Comparison of ENCODE assay signal across 18 cellular contexts in genomic region chr3:13822042-13822441, GRCh38. TPM values are rescaled to one million over a fixed set of nuclear protein-coding genes. Genes with fewer than 3 reads are reported as not detected.
A peak's percentile ranks its signal among the peaks of the same experiment; 100 is the strongest.
DNase-seq lines count a peak whose midpoint lies in the region; ATAC-seq and TF ChIP-seq lines count a peak whose summit lies in the region.
"Had no signal": no experiment of that assay in that cellular context is flagged by ENCODE, and none has a peak within 500 bp of the region (broad histone marks: within the 10 kb centered on the region; RNA-seq: fewer than 3 reads in every experiment).

No MANE protein-coding gene starts in this region.

- H3K27ac ChIP-seq in foreskin keratinocyte: peak overlapping the region; percentile 19
- H3K27ac ChIP-seq: sigmoid colon had no signal

- H3K36me3 Mint-ChIP-seq in stimulated activated naive B cell treated with anti-CD40 and anti-IgM and Interleukin-4, amounts not matched to agents 10 μg/mL and 1 μg/mL and 100 μg/mL, for 72 hours: peaks cover 4 to 7% of the 10 kb centered on the region in 2 donors

- DNase-seq in activated CD4-positive, alpha-beta T cell treated with anti-CD3 and anti-CD28 coated beads for 48 hours: peak; percentile 39
- no peak for DNase-seq in activated CD4-positive, alpha-beta T cell treated with anti-CD3 and anti-CD28 coated beads for 4 hours
- peak; percentile 3 for DNase-seq in GM04503 (ENCODE audit: low read depth)
- peak; percentile 84 for DNase-seq in RPMI7951 (ENCODE audit: low read depth)
- peak; percentile 95 to 98 for DNase-seq in foreskin keratinocyte
- no peak for DNase-seq in stimulated activated naive B cell treated with anti-CD40 and anti-IgM and Interleukin-4, amounts not matched to agents 10 μg/mL and 1 μg/mL and 100 μg/mL, for 72 hours
- no peak for DNase-seq in germinal center (ENCODE audit: low spot score)
- DNase-seq: activated CD4-positive, CD25-positive, alpha-beta regulatory T cell; foreskin melanocyte; Kasumi-1; NCI-H1436; NCI-H2227 treated with DMSO at 0.1 percent for 48 hours; SHP77 treated with DMSO at 0.1 percent for 48 hours; sigmoid colon had no signal

- H3K27ac Mint-ChIP-seq in stimulated activated naive B cell treated with anti-CD40 and anti-IgM and Interleukin-4, amounts not matched to agents 10 μg/mL and 1 μg/mL and 100 μg/mL, for 72 hours: no peak overlapping the region

- H3K4me1 Mint-ChIP-seq in stimulated activated naive B cell treated with anti-CD40 and anti-IgM and Interleukin-4, amounts not matched to agents 10 μg/mL and 1 μg/mL and 100 μg/mL, for 72 hours: no peaks in the 10 kb centered on the region

- ATAC-seq in foreskin keratinocyte (peak; percentile 76), HG02852 (IDR thresholded peaks at IDR 0.05; ENCODE audit: unreplicated experiment) (no peak)
- no peak for ATAC-seq in stimulated activated naive B cell treated with anti-CD40 and anti-IgM and Interleukin-4, amounts not matched to agents 10 μg/mL and 1 μg/mL and 100 μg/mL, for 72 hours (replicated peaks)

- peaks cover 6 to 7% of the 10 kb centered on the region in 2 donors for H3K27me3 Mint-ChIP-seq in stimulated activated naive B cell treated with anti-CD40 and anti-IgM and Interleukin-4, amounts not matched to agents 10 μg/mL and 1 μg/mL and 100 μg/mL, for 72 hours

- peaks cover 34% of the 10 kb centered on the region for H3K4me1 ChIP-seq in foreskin keratinocyte
- H3K4me1 ChIP-seq: sigmoid colon had no signal

- H3K9me3 Mint-ChIP-seq in stimulated activated naive B cell treated with anti-CD40 and anti-IgM and Interleukin-4, amounts not matched to agents 10 μg/mL and 1 μg/mL and 100 μg/mL, for 72 hours: peaks cover 10 to 13% of the 10 kb centered on the region in 2 donors

- H3K4me3 Mint-ChIP-seq in stimulated activated naive B cell treated with anti-CD40 and anti-IgM and Interleukin-4, amounts not matched to agents 10 μg/mL and 1 μg/mL and 100 μg/mL, for 72 hours: no peak overlapping the region

- no peak for TF ChIP-seq CTCF in foreskin keratinocyte (conservative IDR thresholded peaks at IDR 0.05)

- no peaks in the 10 kb centered on the region for H3K27me3 ChIP-seq in foreskin keratinocyte
- H3K27me3 ChIP-seq: sigmoid colon had no signal

RNA-seq across cellular contexts. Expression of gene WNT7A, which starts 57.8 kb away (rescaled TPM):
- total RNA-seq in RPMI7951 (2014; rRNA removed; shearing (Covaris generic)): 0.12 TPM in 1 of 2 replicates, not detected in the other
- total RNA-seq in foreskin keratinocyte: 48.2 and 65.5 TPM in 2 replicates
- 42.2 and 54.1 TPM in 2 replicates for polyA plus RNA-seq in foreskin keratinocyte
- total RNA-seq: omental fat pad; sigmoid colon; T-helper 2 cell treated with Interferon-gamma antibody and Interleukin-4, amounts not matched to agents 100 ng/mL and 5 ng/mL, for 36 hours; urinary bladder had no signal

Comparison
In these comparisons a context has a peak if more than half of its experiments do, and no peak if none do; other contexts are left out.
1. DNase-seq: peak in activated CD4-positive, alpha-beta T cell treated with anti-CD3 and anti-CD28 coated beads for 48 hours (single experiment), GM04503 (single experiment), RPMI7951 (single experiment) and foreskin keratinocyte (2 of 2); none in activated CD4-positive, alpha-beta T cell treated with anti-CD3 and anti-CD28 coated beads for 4 hours (0 of 2), stimulated activated naive B cell treated with anti-CD40 and anti-IgM and Interleukin-4, amounts not matched to agents 10 μg/mL and 1 μg/mL and 100 μg/mL, for 72 hours (single experiment) and germinal center (single experiment).
2. RNA of gene WNT7A, which starts 57.8 kb away (total RNA-seq): 48.2 to 65.5 TPM in foreskin keratinocyte; 0.12 TPM in RPMI7951; every median in the first group is over 10 times any median in the second.